ENCODE assay signal across 11 cellular contexts in the genomic region with DNA sequence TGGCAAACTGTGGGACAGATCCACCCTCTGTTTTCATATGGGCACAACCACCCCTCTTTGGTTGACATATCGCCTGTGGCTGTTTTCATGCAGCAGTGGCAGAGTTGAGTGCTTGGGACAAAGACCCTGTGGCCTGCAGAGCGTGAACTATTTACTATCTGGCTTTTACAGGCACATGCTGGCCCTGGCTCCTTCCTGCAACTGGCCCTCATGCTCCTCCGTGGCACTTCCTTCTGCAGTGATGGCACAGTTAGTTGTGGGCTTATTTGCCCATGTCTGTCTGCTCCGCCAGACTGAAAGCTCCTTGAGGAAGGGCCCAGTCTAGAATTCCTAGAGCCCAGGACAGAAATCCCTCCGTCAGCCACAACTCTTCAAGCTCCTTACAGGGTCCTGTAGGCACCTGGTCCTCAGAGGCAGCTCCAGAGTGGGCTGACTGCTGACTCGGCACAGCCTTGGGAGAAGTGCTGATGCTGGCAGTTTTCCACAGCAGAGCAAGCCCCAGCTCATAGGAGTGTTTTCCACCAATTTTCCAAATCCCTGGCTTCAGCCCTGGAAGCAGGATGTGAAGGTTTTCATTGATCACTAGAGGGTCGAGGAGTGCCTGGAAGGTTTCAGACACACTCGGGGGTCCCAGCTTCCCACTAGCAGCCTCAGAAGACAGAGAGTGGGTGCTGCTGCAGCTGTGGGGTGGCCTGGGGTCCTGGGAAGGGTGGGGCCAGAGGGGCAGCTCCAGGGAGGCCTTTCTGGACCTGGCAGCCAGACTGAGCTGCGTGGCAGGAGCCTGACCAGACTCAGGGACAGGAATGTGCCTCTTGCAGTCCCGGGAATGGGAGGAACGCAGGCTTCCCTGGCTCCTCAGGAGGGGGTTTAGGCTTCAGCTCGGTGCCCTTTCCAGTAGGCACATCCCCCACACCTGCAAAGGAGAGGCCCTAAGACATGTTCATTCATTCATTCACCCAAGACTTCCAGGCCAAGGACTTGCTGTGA. TPM values are rescaled to one million over a fixed set of nuclear protein-coding genes. Genes with fewer than 3 reads are reported as not detected.
DNase-seq lines count a peak whose midpoint lies in the region; ATAC-seq and TF ChIP-seq lines count a peak whose summit lies in the region.
"Had no signal": no experiment of that assay in that cellular context is flagged by ENCODE, and none has a peak within 500 bp of the region (broad histone marks: within the 10 kb centered on the region; RNA-seq: fewer than 3 reads in every experiment).

No MANE protein-coding gene starts in this region.

- H3K36me3 ChIP-seq in body of pancreas (replicated peaks in 1 of 2; ENCODE audit: insufficient read depth in 1 of 2, low read depth in 2 of 2) = no peaks in the 10 kb centered on the region
- H3K36me3 ChIP-seq in spleen = peaks cover 0 to 17% (median 0%) of the 10 kb centered on the region in 6 donors

- H3K4me3 ChIP-seq in body of pancreas (no peak overlapping the region), spleen (no peak overlapping the region)

- H3K4me1 ChIP-seq in body of pancreas (peaks cover 4% of the 10 kb centered on the region), spleen (peaks cover 0 to 69% (median 22%) of the 10 kb centered on the region in 6 donors)

- no peak for TF ChIP-seq POLR2A in body of pancreas (IDR thresholded peaks at IDR 0.05)
- TF ChIP-seq POLR2A in spleen (IDR thresholded peaks at IDR 0.05) = no peak

- H3K27ac ChIP-seq in body of pancreas (no peak overlapping the region), spleen (peak overlapping the region; percentile 51 to 88 (median 74))

- 81 to 88% methylated on average over 8 to 12 of the region's 12 CpGs for WGBS in body of pancreas, 2 donors
- WGBS in spleen, 5 donors = 60 to 69% (median 65%) methylated on average over 10 to 12 of the region's 12 CpGs

- H3K27me3 ChIP-seq in body of pancreas (no peaks in the 10 kb centered on the region), spleen (replicated peaks in 1 of 7) (no peaks in the 10 kb centered on the region)

- TF ChIP-seq CTCF in body of pancreas (IDR thresholded peaks at IDR 0.05) (no peak), spleen (IDR thresholded peaks at IDR 0.05 in 8 of 11, conservative IDR thresholded peaks at IDR 0.05 in 3 of 11) (no peak)

- intact Hi-C loops in body of pancreas (cut with DNase I) (no loop called here), spleen (cut with DNase I; ENCODE audit: low total_unique reads) (no loop called here)

- DNase-seq in RPMI8226 = peak; percentile 49
- peak in 3 of 4 donors; percentile 6 to 26 (median 15) for DNase-seq in body of pancreas
- DNase-seq in left lobe of liver (ENCODE audit: low spot score) = peak; percentile 38
- peak; percentile 81 for DNase-seq in spleen
- DNase-seq in AML-193 (lab: John Stamatoyannopoulos, UW) = no peak
- no peak for DNase-seq in NCI-H2081 treated with DMSO at 0.1 percent for 48 hours (lab: John Stamatoyannopoulos, UW)
- DNase-seq: activated CD4-positive, alpha-beta T cell treated with anti-CD3 and anti-CD28 coated beads, Interleukin-2, amount 50 U/mL, for 1 hour; NCI-H446 had no signal

- ATAC-seq in body of pancreas (no peak), left lobe of liver (peak; percentile 47), HG03175 (IDR thresholded peaks at IDR 0.05; ENCODE audit: unreplicated experiment) (no peak), HG02884 (IDR thresholded peaks at IDR 0.05; ENCODE audit: unreplicated experiment) (no peak)

- no peaks in the 10 kb centered on the region for H3K9me3 ChIP-seq in body of pancreas
- H3K9me3 ChIP-seq in spleen = no peaks in the 10 kb centered on the region
- H3K9me3 ChIP-seq: Caco-2 had no signal

RNA-seq across cellular contexts. Expression of a gene that starts 56.5 kb away (rescaled TPM):
- total RNA-seq in body of pancreas (1 to 10 TPM; 3.1 to 7.6 TPM), left lobe of liver (2.8 TPM), spleen (100 to 1,000 TPM in 1 of 7 donors, 10 to 100 TPM in 6; 45.4 to 103 (median 66.2) TPM)
- 10 to 100 TPM in 2 of 3 donors, 1 to 10 TPM in 1; 6.6 to 11.8 (median 11.8) TPM for polyA plus RNA-seq in spleen
- total RNA-seq: Caco-2 had no signal

Comparison
In these comparisons a context has a peak if more than half of its experiments do, and no peak if none do; other contexts are left out.
1. DNase-seq: peak in RPMI8226 (single experiment), body of pancreas (3 of 4), left lobe of liver (single experiment) and spleen (single experiment); none in AML-193 (0 of 2) and NCI-H2081 treated with DMSO at 0.1 percent for 48 hours (single experiment).
2. H3K27ac ChIP-seq: peak in spleen (8 of 8); none in body of pancreas (0 of 4).
3. RNA of a gene that starts 56.5 kb away (total RNA-seq): 45.4 to 103 TPM in spleen; 3.1 to 7.6 TPM in body of pancreas and 2.8 TPM in left lobe of liver (single experiment); every median in the first group is over 4 times any median in the second.